Comparison of ENCODE assay signal across 8 cellular contexts in genomic region chr9:19925674-19926503, GRCh38.
DNase-seq lines count a peak whose midpoint lies in the region; ATAC-seq, FAIRE-seq and TF ChIP-seq lines count a peak whose summit lies in the region.

No MANE protein-coding gene starts in this region.

- no peak overlapping the region for H3K56ac ChIP-seq in IMR-90 (ENCODE audit: extremely low read depth, insufficient read depth, low read length)

- peak overlapping the region; percentile 51; the same call in 1 of the 2 replicates for H4K5ac ChIP-seq in IMR-90 (ENCODE audit: low read depth, low read length)

- H3K23ac ChIP-seq in IMR-90 (ENCODE audit: low read depth, low read length): peak overlapping the region; percentile 43; the same call in 1 of the 2 replicates

- no TSS peak for BruUV-seq in IMR-90 (replicated peaks; lab: Mats Ljungman, UMichigan)

- H3K4me2 ChIP-seq in IMR-90 (ENCODE audit: low read depth, low read length): peak overlapping the region; percentile 97

- H3K4ac ChIP-seq in IMR-90 (ENCODE audit: low read depth, low read length): no peak overlapping the region

- dilution Hi-C loops in IMR-90 (cut with HindIII; ENCODE audit: low sequenced_read_pairs, unreplicated experiment): no loop called here

- H3K9me1 ChIP-seq in IMR-90 (ENCODE audit: insufficient read depth, low read length): no peaks in the 10 kb centered on the region

- H3K4me3 Mint-ChIP-seq in activated T-helper 2 cell treated with anti-CD3 and anti-CD28 coated beads, Interferon-gamma antibody, Interleukin-2, Interleukin-4, amounts not matched to agents 10 μg/mL and 5 μg/mL and 100 μg/mL, durations not matched to agents 14 hours and 24 hours and 36 hours (ENCODE audit: low read depth): peak overlapping the region; percentile 64

- in situ Hi-C loops in IMR-90 (cut with MboI; ENCODE audit: low sequenced_read_pairs): loop anchor here (5.0 to 10.0 kb wide), 4 partner anchors 429 to 1189 kb away; no protein-coding TSS in a partner anchor

- H3K27me3 ChIP-seq in IMR-90 (ENCODE audit: control insufficient read depth, insufficient read depth, low read length) (peaks cover 15% of the 10 kb centered on the region), neuron (ENCODE audit: insufficient read depth, low read length) (peaks cover 6% of the 10 kb centered on the region)

- H2BK120ac ChIP-seq in IMR-90 (ENCODE audit: low read depth, low read length): peak overlapping the region; percentile 70

- H3K27me3 Mint-ChIP-seq in activated T-helper 2 cell treated with anti-CD3 and anti-CD28 coated beads, Interferon-gamma antibody, Interleukin-2, Interleukin-4, amounts not matched to agents 10 μg/mL and 5 μg/mL and 100 μg/mL, durations not matched to agents 14 hours and 24 hours and 36 hours (ENCODE audit: low read depth): peaks cover 23% of the 10 kb centered on the region

- no peaks in the 10 kb centered on the region for H3K36me3 ChIP-seq in IMR-90 (ENCODE audit: control insufficient read depth, insufficient read depth, low read length)
- H3K36me3 ChIP-seq in neuron (ENCODE audit: insufficient read depth, low read length): no peaks in the 10 kb centered on the region

- H4K8ac ChIP-seq in IMR-90 (ENCODE audit: low read depth in 2 of 2, low read length in 2 of 2): peak overlapping the region in 1 of 2 experiments; percentile 61; a peak in 1 of 4 replicates

- intact Hi-C loops in IMR-90 (cut with micrococcal nuclease): loop anchor here (1.0 to 10.0 kb wide), 6 partner anchors 430 to 1185 kb away; no protein-coding TSS in a partner anchor
- intact Hi-C loops in activated T-helper 2 cell treated with anti-CD3 and anti-CD28 coated beads, Interferon-gamma antibody, Interleukin-2, Interleukin-4, amounts not matched to agents 10 μg/mL and 5 μg/mL and 100 μg/mL, durations not matched to agents 14 hours and 24 hours and 36 hours (cut with micrococcal nuclease): loop anchor here (1.0 to 10.0 kb wide), 10 partner anchors 51 to 1186 kb away; partner anchors contain the start of gene MLLT3

- peak overlapping the region; percentile 69 for H3K9ac ChIP-seq in IMR-90 (ENCODE audit: low read depth, low read length)

- no peak overlapping the region for H2AK5ac ChIP-seq in IMR-90 (ENCODE audit: low read depth, low read length)

- no peaks in the 10 kb centered on the region for H4K20me1 ChIP-seq in IMR-90 (ENCODE audit: insufficient read depth, low read length)

- POLR2A ChIA-PET in IMR-90 (lab: Charles Lee; ENCODE audit: unreplicated experiment): no interaction called here

- peak overlapping the region; percentile 56 for H3K4me3 ChIP-seq in IMR-90 (ENCODE audit: insufficient read depth, low read depth, low read length)
- H3K4me3 ChIP-seq in foreskin fibroblast (ENCODE audit: low read depth in 1 of 2, low read length in 2 of 2): peak overlapping the region; percentile 42 to 65
- peak overlapping the region; percentile 40 for H3K4me3 ChIP-seq in neuron (ENCODE audit: low read length)

- H3K36me3 Mint-ChIP-seq in activated T-helper 2 cell treated with anti-CD3 and anti-CD28 coated beads, Interferon-gamma antibody, Interleukin-2, Interleukin-4, amounts not matched to agents 10 μg/mL and 5 μg/mL and 100 μg/mL, durations not matched to agents 14 hours and 24 hours and 36 hours (ENCODE audit: low read depth): no peaks in the 10 kb centered on the region

- H3K9me3 ChIP-seq in IMR-90 (ENCODE audit: control insufficient read depth, insufficient read depth, low read length) (no peaks in the 10 kb centered on the region), neuron (ENCODE audit: low read length) (no peaks in the 10 kb centered on the region)

- peak overlapping the region; percentile 39; the same call in 1 of the 3 replicates for H2BK15ac ChIP-seq in IMR-90 (ENCODE audit: low read depth, low read length)

- H2AK9ac ChIP-seq in IMR-90 (replicated peaks; ENCODE audit: low read depth, low read length, poor library complexity): peak overlapping the region; percentile 42

- CTCF ChIA-PET in IMR-90 (lab: Yijun Ruan, JAX): interaction anchor here (0.8 to 1.1 kb wide), 2 partner anchors 1031 to 1186 kb away, joined by 3 to 4 read pairs; no protein-coding TSS in a partner anchor

- peak; percentile 65 for FAIRE-seq in RCC 7860 (lab: Jason Lieb, UNC)

- WGBS in IMR-90 (ENCODE audit: extremely low coverage in 2 of 2, insufficient read length in 1 of 2), 2 experiments: 7% methylated on average over 8 of the region's 20 CpGs; no CpG with 5 or more reads in 1 of the 2 experiments

- peak overlapping the region; percentile 90 for H2AFZ ChIP-seq in IMR-90 (replicated peaks; ENCODE audit: low read length, poor library complexity)
- H2AFZ ChIP-seq in neuron (ENCODE audit: low read depth, low read length): peak overlapping the region; percentile 18

- TF ChIP-seq RAD21 in IMR-90 (IDR thresholded peaks at IDR 0.05; ENCODE audit: low read length): peak; percentile 98

- no peak overlapping the region for H3K27ac ChIP-seq in IMR-90 (ENCODE audit: insufficient read depth, low read length)

- no peaks in the 10 kb centered on the region for H3K4me1 ChIP-seq in IMR-90 (ENCODE audit: control insufficient read depth, insufficient read depth, low read length)
- H3K4me1 ChIP-seq in neuron (ENCODE audit: insufficient read depth, low read length): no peaks in the 10 kb centered on the region

- ATAC-seq in GM21529 (IDR thresholded peaks at IDR 0.05; ENCODE audit: unreplicated experiment) (peak; percentile 99), IMR-90 (ENCODE audit: low read depth) (peak; percentile 98)

- H4K91ac ChIP-seq in IMR-90 (ENCODE audit: insufficient read depth, low read depth, low read length): no peak overlapping the region

- peak; percentile 96 for TF ChIP-seq CTCF in IMR-90 (conservative IDR thresholded peaks at IDR 0.05; ENCODE audit: low read depth, low read length)
- peak; percentile 95 for TF ChIP-seq CTCF in foreskin fibroblast (IDR thresholded peaks at IDR 0.05; ENCODE audit: low read depth, low read length)

- H3K79me1 ChIP-seq in IMR-90 (ENCODE audit: low read depth in 1 of 2, low read length in 2 of 2): no peaks in the 10 kb centered on the region

- H3K27ac Mint-ChIP-seq in activated T-helper 2 cell treated with anti-CD3 and anti-CD28 coated beads, Interferon-gamma antibody, Interleukin-2, Interleukin-4, amounts not matched to agents 10 μg/mL and 5 μg/mL and 100 μg/mL, durations not matched to agents 14 hours and 24 hours and 36 hours: no peak overlapping the region

- peaks cover 14% of the 10 kb centered on the region for H3K4me1 Mint-ChIP-seq in activated T-helper 2 cell treated with anti-CD3 and anti-CD28 coated beads, Interferon-gamma antibody, Interleukin-2, Interleukin-4, amounts not matched to agents 10 μg/mL and 5 μg/mL and 100 μg/mL, durations not matched to agents 14 hours and 24 hours and 36 hours (ENCODE audit: low read depth)

- 0 out of 2 replicates have a peak overlapping the region, but pooled peaks have one; percentile 49 for H3K18ac ChIP-seq in IMR-90 (ENCODE audit: low read depth, low read length)

- no peak overlapping the region for H2BK5ac ChIP-seq in IMR-90 (ENCODE audit: low read depth, low read length, poor library complexity, severe bottlenecking)

- 0 out of 2 replicates have a peak overlapping the region, but pooled peaks have one; percentile 39 for H3K14ac ChIP-seq in IMR-90 (replicated peaks; ENCODE audit: low read depth, low read length)

- DNase-seq in DMS53 treated with DMSO at 0.1 percent for 48 hours (lab: John Stamatoyannopoulos, UW; ENCODE audit: unreplicated experiment) (peak; percentile 73), IMR-90 (peak; percentile 68), RCC 7860 (ENCODE audit: low spot score) (peak; percentile 72), foreskin fibroblast (peak; percentile 62 to 88), stromal cell of bone marrow (ENCODE audit: low read depth) (peak; percentile 40)
- peak; percentile 74 for DNase-seq in activated T-helper 2 cell treated with anti-CD3 and anti-CD28 coated beads, Interferon-gamma antibody, Interleukin-2, Interleukin-4, amounts not matched to agents 10 μg/mL and 5 μg/mL and 100 μg/mL, durations not matched to agents 14 hours and 24 hours and 36 hours (ENCODE audit: low spot score)

- peak overlapping the region; percentile 53; the same call in 1 of the 2 replicates for H2BK20ac ChIP-seq in IMR-90 (ENCODE audit: low read depth, low read length)

- no peaks in the 10 kb centered on the region for H3K9me3 Mint-ChIP-seq in activated T-helper 2 cell treated with anti-CD3 and anti-CD28 coated beads, Interferon-gamma antibody, Interleukin-2, Interleukin-4, amounts not matched to agents 10 μg/mL and 5 μg/mL and 100 μg/mL, durations not matched to agents 14 hours and 24 hours and 36 hours

- 0 out of 2 replicates have a peak, but pooled peaks have one; percentile 29 for TF ChIP-seq POLR2A in IMR-90 (IDR thresholded peaks at IDR 0.05; ENCODE audit: low read depth, low read length)

TF ChIP-seq in IMR-90, 13 proteins besides CTCF, POLR2A, EP300 and RAD21:
- TF ChIP-seq SMC3 (IDR thresholded peaks at IDR 0.05; ENCODE audit: low read depth, low read length) (peak; percentile 86), CEBPB (IDR thresholded peaks at IDR 0.05; ENCODE audit: low read depth, low read length) (0 out of 2 replicates have a peak, but pooled peaks have one; percentile 10), BHLHE40 (IDR thresholded peaks at IDR 0.05; ENCODE audit: low read depth, low read length) (peak; percentile 27; the same call in 1 of the 2 replicates), CHD1 (IDR thresholded peaks at IDR 0.05; ENCODE audit: low read depth, low read length) (no peak), MXI1 (IDR thresholded peaks at IDR 0.05; ENCODE audit: borderline replicate concordance, low read depth, low read length) (no peak), MAZ (IDR thresholded peaks at IDR 0.05; ENCODE audit: borderline replicate concordance, low read depth, low read length) (peak; percentile 33; the same call in 1 of the 2 replicates)
